In the genomic region with DNA sequence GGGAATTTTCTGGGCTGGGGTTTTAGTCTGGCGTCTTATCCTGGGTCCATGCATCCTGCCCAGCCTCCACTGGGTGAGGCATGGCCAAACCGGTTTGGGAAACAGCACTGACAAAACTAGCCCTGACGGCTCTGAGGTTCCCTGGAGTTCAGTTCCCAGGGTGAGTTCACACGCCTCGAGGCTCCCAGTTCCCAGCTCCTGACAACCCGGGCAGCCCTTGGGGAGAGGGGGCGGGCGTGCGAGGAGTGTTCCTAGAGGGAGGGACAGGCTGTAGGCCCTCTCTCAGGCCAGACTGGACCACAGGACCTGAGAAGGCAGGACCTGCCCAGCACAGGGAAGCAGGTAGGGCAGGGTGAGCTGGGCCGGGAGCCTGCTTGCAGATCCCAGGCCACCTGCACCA, we compare ENCODE assay signal across 1 cellular context.
TF ChIP-seq lines count a peak whose summit lies in the region.

No MANE protein-coding gene starts in this region.

TF ChIP-seq in GM12878, 131 proteins besides CTCF, POLR2A, EP300 and RAD21:
- TF ChIP-seq, protein P1, sequence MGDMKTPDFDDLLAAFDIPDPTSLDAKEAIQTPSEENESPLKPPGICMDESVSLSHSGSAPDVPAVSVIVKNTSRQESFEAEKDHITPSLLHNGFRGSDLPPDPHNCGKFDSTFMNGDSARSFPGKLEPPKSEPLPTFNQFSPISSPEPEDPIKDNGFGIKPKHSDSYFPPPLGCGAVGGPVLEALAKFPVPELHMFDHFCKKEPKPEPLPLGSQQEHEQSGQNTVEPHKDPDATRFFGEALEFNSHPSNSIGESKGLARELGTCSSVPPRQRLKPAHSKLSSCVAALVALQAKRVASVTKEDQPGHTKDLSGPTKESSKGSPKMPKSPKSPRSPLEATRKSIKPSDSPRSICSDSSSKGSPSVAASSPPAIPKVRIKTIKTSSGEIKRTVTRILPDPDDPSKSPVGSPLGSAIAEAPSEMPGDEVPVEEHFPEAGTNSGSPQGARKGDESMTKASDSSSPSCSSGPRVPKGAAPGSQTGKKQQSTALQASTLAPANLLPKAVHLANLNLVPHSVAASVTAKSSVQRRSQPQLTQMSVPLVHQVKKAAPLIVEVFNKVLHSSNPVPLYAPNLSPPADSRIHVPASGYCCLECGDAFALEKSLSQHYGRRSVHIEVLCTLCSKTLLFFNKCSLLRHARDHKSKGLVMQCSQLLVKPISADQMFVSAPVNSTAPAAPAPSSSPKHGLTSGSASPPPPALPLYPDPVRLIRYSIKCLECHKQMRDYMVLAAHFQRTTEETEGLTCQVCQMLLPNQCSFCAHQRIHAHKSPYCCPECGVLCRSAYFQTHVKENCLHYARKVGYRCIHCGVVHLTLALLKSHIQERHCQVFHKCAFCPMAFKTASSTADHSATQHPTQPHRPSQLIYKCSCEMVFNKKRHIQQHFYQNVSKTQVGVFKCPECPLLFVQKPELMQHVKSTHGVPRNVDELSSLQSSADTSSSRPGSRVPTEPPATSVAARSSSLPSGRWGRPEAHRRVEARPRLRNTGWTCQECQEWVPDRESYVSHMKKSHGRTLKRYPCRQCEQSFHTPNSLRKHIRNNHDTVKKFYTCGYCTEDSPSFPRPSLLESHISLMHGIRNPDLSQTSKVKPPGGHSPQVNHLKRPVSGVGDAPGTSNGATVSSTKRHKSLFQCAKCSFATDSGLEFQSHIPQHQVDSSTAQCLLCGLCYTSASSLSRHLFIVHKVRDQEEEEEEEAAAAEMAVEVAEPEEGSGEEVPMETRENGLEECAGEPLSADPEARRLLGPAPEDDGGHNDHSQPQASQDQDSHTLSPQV (IDR thresholded peaks at IDR 0.05): no peak
- TF ChIP-seq MEF2B (IDR thresholded peaks at IDR 0.05; ENCODE audit: partially characterized antibody, poor library complexity, severe bottlenecking): peak; percentile 43
